In genomic region chr2:234500394-234501006, GRCh38 we compare ENCODE assay signal across 9 cellular contexts. TPM values are rescaled to one million over a fixed set of nuclear protein-coding genes. Genes with fewer than 3 reads are reported as not detected.
DNase-seq lines count a peak whose midpoint lies in the region; ATAC-seq, FAIRE-seq and TF ChIP-seq lines count a peak whose summit lies in the region.
"Had no signal": no experiment of that assay in that cellular context is flagged by ENCODE, and none has a peak within 500 bp of the region (broad histone marks: within the 10 kb centered on the region; RNA-seq: fewer than 3 reads in every experiment).

No MANE protein-coding gene starts in this region.

- H3K27ac ChIP-seq in astrocyte (ENCODE audit: low read depth, low read length): no peak overlapping the region

- H4K20me1 ChIP-seq in astrocyte (ENCODE audit: insufficient read depth, low read length): peaks cover 9% of the 10 kb centered on the region

- peaks cover 12% of the 10 kb centered on the region for H3K4me1 Mint-ChIP-seq in astrocyte (ENCODE audit: low read depth, unreplicated experiment)

- peaks cover 10% of the 10 kb centered on the region for H3K79me2 ChIP-seq in astrocyte (ENCODE audit: insufficient read depth, low read length)

- H3K9me3 ChIP-seq in astrocyte (ENCODE audit: insufficient read depth, low read depth, low read length): no peaks in the 10 kb centered on the region

- no peak overlapping the region for H2AFZ ChIP-seq in astrocyte (ENCODE audit: low read depth, low read length)

- no peaks in the 10 kb centered on the region for H3K36me3 ChIP-seq in astrocyte (ENCODE audit: insufficient read depth, low read length)

- peaks cover 12% of the 10 kb centered on the region for H3K4me1 ChIP-seq in astrocyte (ENCODE audit: insufficient read depth, low read length)

- H3K36me3 Mint-ChIP-seq in astrocyte (ENCODE audit: low read depth, unreplicated experiment): no peaks in the 10 kb centered on the region

- H3K27me3 Mint-ChIP-seq in astrocyte (ENCODE audit: low read depth, unreplicated experiment): no peaks in the 10 kb centered on the region

- DNase-seq in EL: peak; percentile 54
- peak; percentile 35 for DNase-seq in LNCaP clone FGC (ENCODE audit: low read depth)
- peak; percentile 65 for DNase-seq in T follicular helper cell (ENCODE audit: low read depth)
- DNase-seq in astrocyte (ENCODE audit: low read depth): peak; percentile 38
- peak; percentile 60 for DNase-seq in iPS-NIHi7 (ENCODE audit: extremely low spot score)
- DNase-seq in stimulated activated CD4-positive, alpha-beta T cell treated with anti-CD3 and anti-CD28 coated beads, Interleukin-4, amount 100 ng/mL, for 4 hours: peak; percentile 56 to 81
- DNase-seq in T1000 (lab: John Stamatoyannopoulos, UW): no peak

- no peaks in the 10 kb centered on the region for H3K27me3 ChIP-seq in astrocyte (ENCODE audit: insufficient read depth, low read length)

- peak; percentile 75 for FAIRE-seq in astrocyte (lab: Jason Lieb, UNC)

- TF ChIP-seq CTCF in LNCaP clone FGC (IDR thresholded peaks at IDR 0.05; ENCODE audit: control insufficient read depth, extremely low read depth, insufficient read depth): peak; percentile 67
- TF ChIP-seq CTCF in astrocyte (IDR thresholded peaks at IDR 0.05; ENCODE audit: insufficient read depth, low read depth, low read length): peak; percentile 45

- H3K4me2 ChIP-seq in astrocyte (ENCODE audit: low read length): no peak overlapping the region

- no peaks in the 10 kb centered on the region for H3K9me3 Mint-ChIP-seq in astrocyte (ENCODE audit: unreplicated experiment)
- H3K9me3 Mint-ChIP-seq: dendritic cell treated with granulocyte-macrophage colony-stimulating factor and Interleukin-4, amounts not matched to agents 40 ng/mL and 50 ng/mL, for 4 days had no signal

- H3K9ac ChIP-seq in astrocyte (ENCODE audit: low read length): no peak overlapping the region

- no peak overlapping the region for H3K27ac Mint-ChIP-seq in astrocyte (ENCODE audit: unreplicated experiment)
- H3K27ac Mint-ChIP-seq: dendritic cell treated with granulocyte-macrophage colony-stimulating factor and Interleukin-4, amounts not matched to agents 40 ng/mL and 50 ng/mL, for 4 days had no signal

- peak; percentile 53 for ATAC-seq in GM21717 (IDR thresholded peaks at IDR 0.05; ENCODE audit: unreplicated experiment)

- no peak overlapping the region for H3K4me3 Mint-ChIP-seq in astrocyte (ENCODE audit: unreplicated experiment)
- H3K4me3 Mint-ChIP-seq: dendritic cell treated with granulocyte-macrophage colony-stimulating factor and Interleukin-4, amounts not matched to agents 40 ng/mL and 50 ng/mL, for 4 days had no signal

- H3K4me3 ChIP-seq in LNCaP clone FGC (ENCODE audit: low read depth, low read length) (no peak overlapping the region), astrocyte (ENCODE audit: insufficient read depth, low read depth, low read length) (no peak overlapping the region)

RNA-seq across cellular contexts. Expression of gene ARL4C, which starts 3.6 kb away (rescaled TPM):
- total RNA-seq in astrocyte: 59.3 and 70.7 TPM in 2 replicates
